Comparison of ENCODE assay signal across 1 cellular context in genomic region chr1:24503870-24504523, GRCh38.
TF ChIP-seq lines count a peak whose summit lies in the region.

No MANE protein-coding gene starts in this region.

TF ChIP-seq in SK-N-SH treated with all-trans-retinoic acid at 6 μM for 48 hours, 23 proteins besides CTCF, POLR2A, EP300 and RAD21 (continued from another document):
- TF ChIP-seq TSHZ2 (CRISPR knock-in tag; IDR thresholded peaks at IDR 0.05) (no peak), RARB (CRISPR knock-in tag; IDR thresholded peaks at IDR 0.05) (no peak), ZNF70 (CRISPR knock-in tag; IDR thresholded peaks at IDR 0.05) (no peak), TCF4 (CRISPR knock-in tag; IDR thresholded peaks at IDR 0.05; ENCODE audit: borderline replicate concordance) (no peak), PPARA (CRISPR knock-in tag; IDR thresholded peaks at IDR 0.05; ENCODE audit: borderline replicate concordance) (no peak), ZC3H10 (CRISPR knock-in tag; IDR thresholded peaks at IDR 0.05) (no peak), POU6F1 (CRISPR knock-in tag; IDR thresholded peaks at IDR 0.05; ENCODE audit: borderline replicate concordance, low read depth) (no peak), ARNTL (CRISPR knock-in tag; IDR thresholded peaks at IDR 0.05; ENCODE audit: borderline replicate concordance, low read depth) (no peak), TOX (CRISPR knock-in tag; IDR thresholded peaks at IDR 0.05; ENCODE audit: borderline replicate concordance) (no peak)
